Comparison of ENCODE assay signal across 21 cellular contexts in genomic region chr10:26408858-26409494, GRCh38.
DNase-seq lines count a peak whose midpoint lies in the region; ATAC-seq and TF ChIP-seq lines count a peak whose summit lies in the region.
"Had no signal": no experiment of that assay in that cellular context is flagged by ENCODE, and none has a peak within 500 bp of the region (broad histone marks: within the 10 kb centered on the region; RNA-seq: fewer than 3 reads in every experiment).

No MANE protein-coding gene starts in this region.

- H3F3A ChIP-seq in OCI-LY1 (ENCODE audit: insufficient read depth, low read length): no peaks in the 10 kb centered on the region

- no peak overlapping the region for H3K9ac ChIP-seq in OCI-LY1 (ENCODE audit: low read length)
- H3K9ac ChIP-seq: GM23248, parathyroid adenoma had no signal

- TF ChIP-seq CTCF in GM06990 (IDR thresholded peaks at IDR 0.05; ENCODE audit: insufficient read depth, low read length, poor library complexity, severe bottlenecking) (no peak), OCI-LY1 (IDR thresholded peaks at IDR 0.05; ENCODE audit: low read length) (no peak)

- H3K4me1 ChIP-seq in OCI-LY1 (ENCODE audit: insufficient read depth, low read length, severe bottlenecking): peaks cover 34% of the 10 kb centered on the region
- H3K4me1 ChIP-seq: parathyroid adenoma had no signal

- no peaks in the 10 kb centered on the region for H3K36me3 ChIP-seq in GM06990 (ENCODE audit: control insufficient read depth, insufficient read depth, low read length)
- no peaks in the 10 kb centered on the region for H3K36me3 ChIP-seq in OCI-LY1 (ENCODE audit: insufficient read depth, low read length)
- H3K36me3 ChIP-seq: heart left ventricle, MG63 had no signal

- no peak overlapping the region for H3K4me2 ChIP-seq in OCI-LY1 (ENCODE audit: low read length)

- H3K4me3 ChIP-seq in GM06990 (replicated peaks; ENCODE audit: low read depth, low read length): no peak overlapping the region
- no peak overlapping the region for H3K4me3 ChIP-seq in OCI-LY1 (ENCODE audit: low read depth, low read length, poor library complexity, severe bottlenecking)
- H3K4me3 ChIP-seq: GM23248, heart left ventricle, MG63 had no signal

- H3K79me2 ChIP-seq in OCI-LY1 (ENCODE audit: insufficient read depth, low read length): no peaks in the 10 kb centered on the region
- H3K79me2 ChIP-seq: parathyroid adenoma had no signal

- no peaks in the 10 kb centered on the region for H4K20me1 ChIP-seq in OCI-LY1 (ENCODE audit: insufficient read depth, low read length)

- peak; percentile 43 for DNase-seq in GM06990 (ENCODE audit: extremely low read depth, insufficient read length)
- no peak for DNase-seq in GM19240 (ENCODE audit: insufficient read length, low spot score)
- no peak for DNase-seq in activated CD8-positive, alpha-beta memory T cell treated with anti-CD3 and anti-CD28 coated beads for 24 hours
- DNase-seq in stimulated activated CD4-positive, alpha-beta T cell treated with anti-CD3 and anti-CD28 coated beads, Interleukin-1b, Interleukin-23, amount 100 ng/mL, for 48 hours: no peak
- DNase-seq in substantia nigra (lab: John Stamatoyannopoulos, UW): no peak
- DNase-seq: activated CD4-positive, alpha-beta T cell treated with anti-CD3 and anti-CD28 coated beads, Interleukin-2, amount 10 ng/mL, durations not matched to agents 24 days and 14 days; anterior cingulate cortex; CD8-positive, alpha-beta T cell; cerebellar nuclear complex; EL; GM23248; heart left ventricle; MG63; naive thymus-derived CD8-positive, alpha-beta T cell; NCI-H524 treated with DMSO at 0.1 percent for 48 hours; stimulated activated CD4-positive, alpha-beta T cell treated with anti-CD3 and anti-CD28 coated beads, Interleukin-4, amount 100 ng/mL, for 4 hours; stimulated activated CD8-positive, alpha-beta memory T cell treated with anti-CD3 and anti-CD28 coated beads, Interleukin-4, amount 100 ng/mL, for 48 hours had no signal

- H3K9me2 ChIP-seq in OCI-LY1 (ENCODE audit: low read depth, low read length): no peaks in the 10 kb centered on the region

- ATAC-seq in GM19463 (IDR thresholded peaks at IDR 0.05; ENCODE audit: unreplicated experiment): peak; percentile 60
- peak; percentile 64 for ATAC-seq in HG02885 (IDR thresholded peaks at IDR 0.05; ENCODE audit: poor library complexity, unreplicated experiment)
- ATAC-seq: CD8-positive, alpha-beta T cell; heart left ventricle; naive thymus-derived CD8-positive, alpha-beta T cell had no signal

- H3K9me3 ChIP-seq in OCI-LY1 (ENCODE audit: low read length): no peaks in the 10 kb centered on the region
- H3K9me3 ChIP-seq: MG63 had no signal

- H3K27ac ChIP-seq in OCI-LY1 (ENCODE audit: low read depth, low read length, poor library complexity, severe bottlenecking): peak overlapping the region; percentile 30
- no peak overlapping the region for H3K27ac ChIP-seq in substantia nigra (ENCODE audit: low read depth, low read length, poor library complexity, severe bottlenecking)
- H3K27ac ChIP-seq: GM23248, heart left ventricle, parathyroid adenoma had no signal

- no peaks in the 10 kb centered on the region for H3K27me3 ChIP-seq in GM06990 (replicated peaks; ENCODE audit: control insufficient read depth, insufficient read depth, low read length)
- H3K27me3 ChIP-seq in OCI-LY1 (ENCODE audit: insufficient read depth, low read length): no peaks in the 10 kb centered on the region
- H3K27me3 ChIP-seq: MG63 had no signal

- H2AFZ ChIP-seq in OCI-LY1 (ENCODE audit: low read length): 0 out of 2 replicates have a peak overlapping the region, but pooled peaks have one; percentile 34
- H2AFZ ChIP-seq: GM23248, parathyroid adenoma had no signal
